ENCODE assay signal across 1 cellular context in the genomic region with DNA sequence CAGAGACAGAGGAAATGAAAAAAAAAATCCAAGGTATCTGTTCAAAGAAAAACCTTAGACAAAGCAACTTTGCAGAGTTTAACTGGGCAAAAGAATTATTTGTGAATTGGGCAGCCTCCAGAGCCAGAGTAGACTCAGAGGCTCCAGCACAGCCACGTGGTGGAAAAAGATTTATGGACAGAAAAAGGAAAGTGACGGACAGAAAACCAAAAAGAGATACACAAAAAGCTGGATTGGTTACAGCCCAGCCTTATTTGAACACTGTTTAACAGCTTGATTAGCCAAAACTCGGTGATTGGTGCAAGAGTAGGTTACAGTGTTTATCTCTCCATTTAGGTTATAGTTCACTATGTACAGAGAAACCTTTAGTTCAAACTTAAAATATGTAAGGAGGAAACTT.
TF ChIP-seq lines count a peak whose summit lies in the region.

No MANE protein-coding gene starts in this region.

TF ChIP-seq in HepG2, 621 proteins besides CTCF, POLR2A, EP300 and RAD21:
- no peak for TF ChIP-seq HNF1B (CRISPR knock-in tag; IDR thresholded peaks at IDR 0.05)
- TF ChIP-seq, protein P1, sequence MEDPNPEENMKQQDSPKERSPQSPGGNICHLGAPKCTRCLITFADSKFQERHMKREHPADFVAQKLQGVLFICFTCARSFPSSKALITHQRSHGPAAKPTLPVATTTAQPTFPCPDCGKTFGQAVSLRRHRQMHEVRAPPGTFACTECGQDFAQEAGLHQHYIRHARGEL (CRISPR knock-in tag; IDR thresholded peaks at IDR 0.05): no peak
- no peak for TF ChIP-seq ZNF337 (CRISPR knock-in tag; IDR thresholded peaks at IDR 0.05; ENCODE audit: borderline replicate concordance, low read depth)
- no peak for TF ChIP-seq NFYC (CRISPR knock-in tag; IDR thresholded peaks at IDR 0.05)
- TF ChIP-seq, protein P2, sequence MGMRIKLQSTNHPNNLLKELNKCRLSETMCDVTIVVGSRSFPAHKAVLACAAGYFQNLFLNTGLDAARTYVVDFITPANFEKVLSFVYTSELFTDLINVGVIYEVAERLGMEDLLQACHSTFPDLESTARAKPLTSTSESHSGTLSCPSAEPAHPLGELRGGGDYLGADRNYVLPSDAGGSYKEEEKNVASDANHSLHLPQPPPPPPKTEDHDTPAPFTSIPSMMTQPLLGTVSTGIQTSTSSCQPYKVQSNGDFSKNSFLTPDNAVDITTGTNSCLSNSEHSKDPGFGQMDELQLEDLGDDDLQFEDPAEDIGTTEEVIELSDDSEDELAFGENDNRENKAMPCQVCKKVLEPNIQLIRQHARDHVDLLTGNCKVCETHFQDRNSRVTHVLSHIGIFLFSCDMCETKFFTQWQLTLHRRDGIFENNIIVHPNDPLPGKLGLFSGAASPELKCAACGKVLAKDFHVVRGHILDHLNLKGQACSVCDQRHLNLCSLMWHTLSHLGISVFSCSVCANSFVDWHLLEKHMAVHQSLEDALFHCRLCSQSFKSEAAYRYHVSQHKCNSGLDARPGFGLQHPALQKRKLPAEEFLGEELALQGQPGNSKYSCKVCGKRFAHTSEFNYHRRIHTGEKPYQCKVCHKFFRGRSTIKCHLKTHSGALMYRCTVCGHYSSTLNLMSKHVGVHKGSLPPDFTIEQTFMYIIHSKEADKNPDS (CRISPR knock-in tag; IDR thresholded peaks at IDR 0.05): no peak
- no peak for TF ChIP-seq ZBTB25 (CRISPR knock-in tag; IDR thresholded peaks at IDR 0.05)
- TF ChIP-seq CREB3 (CRISPR knock-in tag; IDR thresholded peaks at IDR 0.05): no peak
- TF ChIP-seq BCL3 (CRISPR knock-in tag; IDR thresholded peaks at IDR 0.05): no peak
- TF ChIP-seq CENPT (CRISPR knock-in tag; IDR thresholded peaks at IDR 0.05; ENCODE audit: low read depth): no peak
- TF ChIP-seq ZNF407 (CRISPR knock-in tag; IDR thresholded peaks at IDR 0.05; ENCODE audit: not compliant biosample characterization): no peak
- no peak for TF ChIP-seq RFXANK (CRISPR knock-in tag; IDR thresholded peaks at IDR 0.05)
- TF ChIP-seq NR2C2 (CRISPR knock-in tag; IDR thresholded peaks at IDR 0.05; ENCODE audit: borderline replicate concordance): no peak
- no peak for TF ChIP-seq ZFP37 (CRISPR knock-in tag; IDR thresholded peaks at IDR 0.05; ENCODE audit: borderline replicate concordance)
- TF ChIP-seq ZNF17 (CRISPR knock-in tag; IDR thresholded peaks at IDR 0.05): no peak
- TF ChIP-seq RARA (CRISPR knock-in tag; IDR thresholded peaks at IDR 0.05): no peak
- no peak for TF ChIP-seq ZNF329 (CRISPR knock-in tag; IDR thresholded peaks at IDR 0.05; ENCODE audit: low read depth)
TF ChIP-seq in HepG2: peak in this region for 0.
